1 cellular context compared by ENCODE assay signal in genomic region chr2:47360283-47360682, GRCh38.
TF ChIP-seq lines count a peak whose summit lies in the region.

No MANE protein-coding gene starts in this region.

TF ChIP-seq in A549, 52 proteins besides CTCF, POLR2A, EP300 and RAD21 (continued from another document):
- TF ChIP-seq PBX3 (IDR thresholded peaks at IDR 0.05) = no peak
- no peak for TF ChIP-seq SREBF2 (IDR thresholded peaks at IDR 0.05)
